Comparison of ENCODE assay signal across 11 cellular contexts in the genomic region with DNA sequence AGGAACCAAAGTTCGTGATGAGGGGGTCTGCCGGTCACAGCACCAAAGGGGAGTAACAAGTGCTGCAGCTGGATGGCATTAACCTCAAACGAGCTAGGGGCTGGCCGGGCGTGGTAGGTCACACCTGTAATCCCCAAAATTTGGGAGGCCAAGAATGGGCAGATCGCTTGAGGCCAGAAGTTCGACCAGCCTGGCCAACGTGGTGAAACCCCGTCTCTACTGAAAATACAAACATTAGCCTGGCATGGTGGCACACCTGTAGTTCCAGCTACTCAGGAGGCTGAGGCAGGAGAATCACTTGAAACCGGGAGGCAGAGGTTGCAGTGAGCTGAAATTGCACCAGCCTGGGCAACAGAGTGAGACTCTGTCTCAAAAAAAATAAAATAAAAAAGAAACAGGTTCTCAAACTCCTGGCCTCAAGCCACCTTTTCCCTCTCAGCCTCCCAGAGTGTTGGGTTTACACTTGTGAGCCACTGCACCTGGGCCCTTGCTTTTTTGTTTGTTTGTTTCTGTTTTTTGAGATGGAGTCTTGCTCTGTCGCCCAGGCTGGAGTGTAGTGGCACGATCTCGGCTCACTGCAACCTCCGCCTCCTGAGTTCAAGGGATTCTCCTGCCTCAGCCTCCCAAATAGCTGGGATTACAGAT. TPM values are rescaled to one million over a fixed set of nuclear protein-coding genes. Genes with fewer than 3 reads are reported as not detected.
DNase-seq lines count a peak whose midpoint lies in the region; ATAC-seq and TF ChIP-seq lines count a peak whose summit lies in the region.
"Not testable (repeated sequence)": the region's sequence is repeated elsewhere in the genome, so short reads cannot be mapped to it uniquely, and the experiment has no call there.
"Had no signal": no experiment of that assay in that cellular context is flagged by ENCODE, and none has a peak within 500 bp of the region (broad histone marks: within the 10 kb centered on the region; RNA-seq: fewer than 3 reads in every experiment).

No MANE protein-coding gene starts in this region.

- H3K4me3 Mint-ChIP-seq in activated B cell treated with CpG ODN at 0.5 μM for 24 hours, result peak overlapping the region; percentile 53
- peak overlapping the region; percentile 59 for H3K4me3 Mint-ChIP-seq in activated T-helper 17 cell treated with anti-CD3 and anti-CD28 coated beads, Interleukin-2, amount 50 U/mL, for 72 hours

- POLR2A ChIA-PET in activated B cell treated with CpG ODN at 0.5 μM for 24 hours (lab: Charles Lee), result interaction anchor here (0.6 to 4.5 kb wide), 10 partner anchors 10 to 740 kb away, joined by 3 to 32 read pairs (median 4); a partner anchor contains a TSS

- not testable (repeated sequence) for H3K27ac ChIP-seq in lower lobe of right lung

- not testable (repeated sequence) for H3K36me3 Mint-ChIP-seq in activated B cell treated with CpG ODN at 0.5 μM for 24 hours (ENCODE audit: low read depth); activated T-helper 17 cell treated with anti-CD3 and anti-CD28 coated beads, Interleukin-2, amount 50 U/mL, for 72 hours (ENCODE audit: low read depth)

- intact Hi-C loops in activated B cell treated with CpG ODN at 0.5 μM for 24 hours (cut with micrococcal nuclease), result loop anchor here (1.0 kb wide), 3 partner anchors 10 to 37 kb away; a partner anchor contains a TSS
- intact Hi-C loops in lower lobe of right lung (cut with DNase I), result not testable (repeated sequence)

- peak; percentile 1 for ATAC-seq in GM21515 (IDR thresholded peaks at IDR 0.05; ENCODE audit: unreplicated experiment)
- ATAC-seq in HG03196 (IDR thresholded peaks at IDR 0.05; ENCODE audit: unreplicated experiment), result peak; percentile 2
- ATAC-seq in activated B cell treated with CpG ODN at 0.5 μM for 24 hours (ENCODE audit: low read depth); activated T-helper 17 cell treated with anti-CD3 and anti-CD28 coated beads, Interleukin-2, amount 50 U/mL, for 72 hours (replicated peaks); lower lobe of right lung: not testable (repeated sequence)

- H3K36me3 ChIP-seq in lower lobe of right lung, result not testable (repeated sequence)

- TF ChIP-seq CTCF in activated B cell treated with CpG ODN at 0.5 μM for 24 hours (IDR thresholded peaks at IDR 0.05); lower lobe of right lung (IDR thresholded peaks at IDR 0.05): not testable (repeated sequence)

- H3K4me1 Mint-ChIP-seq in activated B cell treated with CpG ODN at 0.5 μM for 24 hours, result peaks cover 41% of the 10 kb centered on the region
- H3K4me1 Mint-ChIP-seq in activated T-helper 17 cell treated with anti-CD3 and anti-CD28 coated beads, Interleukin-2, amount 50 U/mL, for 72 hours, result peaks cover 20% of the 10 kb centered on the region

- DNase-seq in NAMALWA (ENCODE audit: low spot score) (peak; percentile 55), lower lobe of right lung (peak; percentile 9)
- DNase-seq in activated B cell treated with CpG ODN at 0.5 μM for 24 hours, result not testable (repeated sequence)

- H3K9me3 Mint-ChIP-seq in activated B cell treated with CpG ODN at 0.5 μM for 24 hours; activated T-helper 17 cell treated with anti-CD3 and anti-CD28 coated beads, Interleukin-2, amount 50 U/mL, for 72 hours: not testable (repeated sequence)

- H3K27me3 ChIP-seq in lower lobe of right lung (ENCODE audit: low read depth), result not testable (repeated sequence)

- CTCF ChIA-PET in activated B cell treated with CpG ODN at 0.5 μM for 24 hours (lab: Charles Lee), result interaction anchor here (0.8 kb wide), 1 partner anchor 27 kb away, joined by 3 read pairs; no protein-coding TSS in a partner anchor

- H3K27ac Mint-ChIP-seq in activated B cell treated with CpG ODN at 0.5 μM for 24 hours, result peak overlapping the region; percentile 85
- peak overlapping the region; percentile 83 for H3K27ac Mint-ChIP-seq in activated T-helper 17 cell treated with anti-CD3 and anti-CD28 coated beads, Interleukin-2, amount 50 U/mL, for 72 hours

- peak overlapping the region; percentile 40; the same call in 1 of the 2 replicates for H3K4me3 ChIP-seq in GM08714 (ENCODE audit: low read length)
- not testable (repeated sequence) for H3K4me3 ChIP-seq in lower lobe of right lung

- H3K27me3 Mint-ChIP-seq in activated B cell treated with CpG ODN at 0.5 μM for 24 hours; activated T-helper 17 cell treated with anti-CD3 and anti-CD28 coated beads, Interleukin-2, amount 50 U/mL, for 72 hours: not testable (repeated sequence)

- not testable (repeated sequence) for H3K4me1 ChIP-seq in lower lobe of right lung

- not testable (repeated sequence) for H3K9me3 ChIP-seq in lower lobe of right lung

RNA-seq across cellular contexts. Expression of a gene that starts 9.4 kb away (rescaled TPM):
- total RNA-seq in activated B cell treated with CpG ODN at 0.5 μM for 24 hours (66.5 and 66.6 TPM in 2 replicates), lower lobe of right lung (42.5 TPM)
- total RNA-seq in activated T-helper 17 cell treated with anti-CD3 and anti-CD28 coated beads, Interleukin-2, amount 50 U/mL, for 72 hours, result 10 to 100 TPM; 40.6 to 65.4 TPM

RNA-seq across cellular contexts. Expression of a gene that starts 57.8 kb away (rescaled TPM):
- total RNA-seq in activated B cell treated with CpG ODN at 0.5 μM for 24 hours, result 1.1 and 2.5 TPM in 2 replicates
- 1 to 10 TPM; 2.4 to 5.8 TPM for total RNA-seq in activated T-helper 17 cell treated with anti-CD3 and anti-CD28 coated beads, Interleukin-2, amount 50 U/mL, for 72 hours
- total RNA-seq in lower lobe of right lung, result 0.24 TPM
- total RNA-seq: A673, foreskin keratinocyte, GM23338, mesenteric fat pad had no signal
